ENCODE assay signal across 8 cellular contexts in the genomic region with DNA sequence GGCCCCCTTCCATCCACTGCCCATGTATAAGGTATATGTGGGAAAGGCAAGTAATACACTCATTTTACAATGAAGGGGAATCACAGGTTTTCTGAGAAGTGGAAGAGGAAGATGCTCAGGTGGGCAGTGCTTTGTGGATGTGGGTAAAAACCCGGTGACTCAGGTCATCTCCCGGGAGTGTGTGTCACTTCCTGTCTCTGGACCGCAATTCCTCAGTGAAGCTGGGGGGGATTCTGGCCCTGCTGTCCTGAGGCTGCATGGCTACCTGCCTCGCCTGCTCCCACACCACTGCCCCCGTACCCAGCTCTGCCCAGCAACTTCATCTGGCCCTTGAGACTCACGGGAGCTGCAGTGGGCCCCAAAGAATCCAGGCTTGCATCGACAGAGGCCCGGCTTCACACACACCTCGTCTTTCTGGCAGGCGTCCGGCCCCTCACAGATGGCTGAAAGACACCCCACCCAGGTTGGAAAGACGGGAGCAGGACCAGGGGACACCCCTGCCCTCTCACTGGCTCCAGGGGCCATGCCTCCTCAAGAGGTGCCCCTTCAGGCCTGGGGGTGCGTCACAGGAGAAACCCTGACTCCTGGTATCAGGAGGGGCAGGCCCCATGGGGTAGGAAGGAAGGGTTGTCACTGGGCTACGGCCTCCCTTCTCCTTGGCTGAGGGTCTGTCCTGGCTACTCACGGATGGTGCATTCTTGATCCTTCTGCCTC. TPM values are rescaled to one million over a fixed set of nuclear protein-coding genes. Genes with fewer than 3 reads are reported as not detected.
A peak's percentile ranks its signal among the peaks of the same experiment; 100 is the strongest.
DNase-seq lines count a peak whose midpoint lies in the region; ATAC-seq, FAIRE-seq and TF ChIP-seq lines count a peak whose summit lies in the region.

No MANE protein-coding gene starts in this region.

- H3K27ac Mint-ChIP-seq in Calu3 (ENCODE audit: unreplicated experiment) (no peak overlapping the region), IgD-negative memory B cell (peak overlapping the region; percentile 78 to 98 (median 82))

- H3K4me3 ChIP-seq in K562 = no peak overlapping the region
- H3K4me3 ChIP-seq in muscle layer of duodenum (ENCODE audit: low read depth in 1 of 2, low read length in 2 of 2) = peak overlapping the region; percentile 33 to 55

- 47% methylated on average over 6 of the region's 15 CpGs for WGBS in K562 (ENCODE audit: insufficient coverage, low coverage, missing lambda C conversion rate)

- H3K4me3 Mint-ChIP-seq in Calu3 (ENCODE audit: low read depth, unreplicated experiment) (peak overlapping the region; percentile 64), IgD-negative memory B cell (peak overlapping the region; percentile 75 to 96 (median 88))

- no peak overlapping the region for H2AFZ ChIP-seq in K562 (ENCODE audit: low read depth, low read length)

- no peaks in the 10 kb centered on the region for H3K9me3 ChIP-seq in K562 (replicated peaks; ENCODE audit: control insufficient read depth, insufficient read depth, low read depth, low read length)
- no peaks in the 10 kb centered on the region for H3K9me3 ChIP-seq in muscle layer of duodenum (ENCODE audit: control insufficient read depth in 1 of 2, low read length in 2 of 2)

- H3K36me3 Mint-ChIP-seq in Calu3 (ENCODE audit: insufficient read depth, unreplicated experiment) = peaks cover 6% of the 10 kb centered on the region
- H3K36me3 Mint-ChIP-seq in IgD-negative memory B cell = no peaks in the 10 kb centered on the region

- no peaks in the 10 kb centered on the region for H3K27me3 ChIP-seq in K562 (ENCODE audit: control insufficient read depth in 2 of 2, insufficient read depth in 2 of 2, low read length in 2 of 2)
- no peaks in the 10 kb centered on the region for H3K27me3 ChIP-seq in muscle layer of duodenum (ENCODE audit: low read depth, low read length)

- DNase-seq in Calu3 (no peak), K562 (ENCODE audit: extremely low read depth in 1 of 4, low spot score in 3 of 4) (no peak), GOT3 (lab: John Stamatoyannopoulos, UW) (no peak), NOMO-1 (lab: John Stamatoyannopoulos, UW; ENCODE audit: unreplicated experiment in 2 of 2) (no peak)
- no peak for DNase-seq in activated CD4-positive, CD25-positive, alpha-beta regulatory T cell treated with anti-CD3 and anti-CD28 coated beads, Interleukin-2, amount 50 U/mL, for 72 hours
- no peak for DNase-seq in effector CD4-positive, alpha-beta T cell

- peaks cover 12% of the 10 kb centered on the region; the same call in 2 of the 3 replicates for H3K79me2 ChIP-seq in K562 (ENCODE audit: control insufficient read depth, insufficient read depth, low read length)

- TF ChIP-seq EP300 in K562 (IDR thresholded peaks at IDR 0.05; ENCODE audit: low read length) = no peak

- H3K9me1 ChIP-seq in K562 (ENCODE audit: control insufficient read depth, insufficient read depth, low read length) = no peaks in the 10 kb centered on the region

- CTCF ChIA-PET in Calu3 (lab: Charles Lee) (no interaction called here), K562 (lab: Yijun Ruan, JAX; ENCODE audit: low intra/inter-chr PET ratio) (no interaction called here)

- H3K36me3 ChIP-seq in K562 (ENCODE audit: control insufficient read depth, insufficient read depth, low read length) (peaks cover 21% of the 10 kb centered on the region; the same call in 1 of the 3 replicates), muscle layer of duodenum (ENCODE audit: control insufficient read depth in 1 of 2, insufficient read depth in 2 of 2, low read length in 2 of 2) (no peaks in the 10 kb centered on the region)

- H3K4me1 Mint-ChIP-seq in Calu3 (ENCODE audit: low read depth, unreplicated experiment) (no peaks in the 10 kb centered on the region), IgD-negative memory B cell (peaks cover 7 to 12% (median 10%) of the 10 kb centered on the region in 3 donors)

- intact Hi-C loops in Calu3 (cut with micrococcal nuclease; ENCODE audit: unreplicated experiment) = no loop called here
- intact Hi-C loops in K562 (cut with micrococcal nuclease) = no loop called here

- H3K4me1 ChIP-seq in K562 (replicated peaks in 1 of 2; ENCODE audit: control insufficient read depth in 2 of 2, insufficient read depth in 2 of 2, low read length in 2 of 2) (peaks cover 4 to 60% of the 10 kb centered on the region in 2 experiments; a peak in 3 of 5 replicates), muscle layer of duodenum (ENCODE audit: control insufficient read depth in 1 of 2, insufficient read depth in 2 of 2, low read length in 2 of 2) (peaks cover 7 to 41% of the 10 kb centered on the region in 2 donors)

- no peak for ATAC-seq in K562

- H3K9ac ChIP-seq in K562 (ENCODE audit: insufficient read depth in 1 of 2, low read depth in 2 of 2, low read length in 2 of 2) = peak overlapping the region in 1 of 2 experiments; percentile 68; a peak in 2 of 4 replicates

- H3K27ac ChIP-seq in K562 (ENCODE audit: extremely low read depth, low read depth, low read length) (no peak overlapping the region; the same call in 2 of the 3 replicates), muscle layer of duodenum (ENCODE audit: low read length) (peak overlapping the region; percentile 51)

- H3K27me3 Mint-ChIP-seq in Calu3 (ENCODE audit: unreplicated experiment) (no peaks in the 10 kb centered on the region), IgD-negative memory B cell (no peaks in the 10 kb centered on the region)

- BruUV-seq in Calu3 (replicated peaks; lab: Mats Ljungman, UMichigan) (no TSS peak), K562 (replicated peaks; lab: Mats Ljungman, UMichigan) (no TSS peak)

- no peak for FAIRE-seq in K562 (lab: Jason Lieb, UNC)

- H4K20me1 ChIP-seq in K562 (replicated peaks; ENCODE audit: control insufficient read depth, insufficient read depth, low read length) = 0 out of 2 replicates have a peak, but pooled peaks cover 2% of the 10 kb centered on the region

- no peaks in the 10 kb centered on the region for H3K9me3 Mint-ChIP-seq in Calu3 (ENCODE audit: low read depth, unreplicated experiment)
- H3K9me3 Mint-ChIP-seq in IgD-negative memory B cell = no peaks in the 10 kb centered on the region

- H3K4me2 ChIP-seq in K562 (ENCODE audit: insufficient read depth, low read length) = no peak overlapping the region

- no peak for TF ChIP-seq POLR2A in K562 (conservative IDR thresholded peaks at IDR 0.05)

- in situ Hi-C loops in K562 (cut with MboI) = no loop called here

- TF ChIP-seq CTCF in Calu3 (IDR thresholded peaks at IDR 0.05; ENCODE audit: unreplicated experiment) (no peak), K562 (IDR thresholded peaks at IDR 0.05 in 2 of 3, conservative IDR thresholded peaks at IDR 0.05 in 1 of 3; ENCODE audit: insufficient read depth in 2 of 3, low read depth in 1 of 3, low read length in 3 of 3) (no peak)

- TF ChIP-seq RAD21 in K562 (CRISPR knock-in tag; conservative IDR thresholded peaks at IDR 0.05 in 1 of 2, IDR thresholded peaks at IDR 0.05 in 1 of 2) = no peak

- POLR2A ChIA-PET in K562 (lab: Yijun Ruan, JAX) = interaction anchor here (0.6 kb wide), 1 partner anchor 279 kb away, joined by 3 read pairs; no protein-coding TSS in a partner anchor

RNA-seq across cellular contexts. Expression of gene SCARF1, which starts 0.9 kb away (rescaled TPM):
- total RNA-seq in Calu3 (2022) = 0.14 and 0.37 TPM in 2 replicates
- 0.19 TPM for polyA plus RNA-seq in IgD-negative memory B cell
- 3.7 and 12.1 TPM in 2 replicates for total RNA-seq in K562 (2011; cell fraction: chromatin; rRNA removed; ENCODE audit: low replicate concordance)
- 6.1 and 10.0 TPM in 2 replicates for total RNA-seq in K562 (2011; cell fraction: nucleolus; rRNA removed)
- 5.3 and 5.6 TPM in 2 replicates for total RNA-seq in K562 (2011; cell fraction: nucleoplasm; rRNA removed)
- total RNA-seq in K562 (2014; rRNA removed) = 0.57 and 0.95 TPM in 2 replicates
- 0.19 and 0.36 TPM in 2 replicates for total RNA-seq in K562 (2014; rRNA removed; fragmentation: Illumina TruSeq; extraction: Trizol)
- 0.75 and 0.94 TPM in 2 replicates for total RNA-seq in K562 (2015; rRNA removed; fragmentation: Illumina TruSeq; extraction: Trizol)
- total RNA-seq in K562 (2021) = 1.0 and 1.5 TPM in 2 replicates
- 0.63 and 1.0 TPM in 2 replicates for polyA plus RNA-seq in K562 (2011; rRNA removed)
- polyA plus RNA-seq in K562 (2011; cell fraction: cytosol; rRNA removed) = 0.62 and 1.4 TPM in 2 replicates
- 5.9 and 9.9 TPM in 2 replicates for polyA plus RNA-seq in K562 (2011; cell fraction: nucleus; rRNA removed)
- polyA plus RNA-seq in K562 (2012) = 1.3 and 6.9 TPM in 2 replicates
- 0.16 and 0.44 TPM in 2 replicates for polyA plus RNA-seq in K562 (2014; fragmentation: Illumina TruSeq; extraction: Trizol)
- polyA plus RNA-seq in K562 (2014; fragmentation: Nextera tagmentation; extraction: Ambion mirVana) = under 1 TPM; 0.04 to 0.08 TPM
- 0.80 and 2.1 TPM in 2 replicates for polyA plus RNA-seq in K562 (2014; rRNA removed)
- 0.09 and 0.25 TPM in 2 replicates for polyA minus RNA-seq in K562 (2011; rRNA and poly(A)+ RNA removed)
- 0.67 and 1.0 TPM in 2 replicates for polyA minus RNA-seq in K562 (2011; cell fraction: cytosol; rRNA and poly(A)+ RNA removed)
- 1.6 and 1.9 TPM in 2 replicates for polyA minus RNA-seq in K562 (2011; cell fraction: nucleus; rRNA and poly(A)+ RNA removed)

RNA-seq across cellular contexts. Expression of gene RILP, which starts 5.0 kb away (rescaled TPM):
- total RNA-seq in Calu3 (2022) (1.8 and 3.2 TPM in 2 replicates), K562 (2014; rRNA removed) (54.9 and 66.3 TPM in 2 replicates), K562 (2014; rRNA removed; fragmentation: Illumina TruSeq; extraction: Trizol) (14.1 and 15.3 TPM in 2 replicates), K562 (2015; rRNA removed; fragmentation: Illumina TruSeq; extraction: Trizol) (27.8 and 27.9 TPM in 2 replicates), K562 (2021) (41.3 and 45.4 TPM in 2 replicates)
- polyA plus RNA-seq in IgD-negative memory B cell (2.6 TPM), K562 (2011; rRNA removed) (22.8 and 23.0 TPM in 2 replicates), K562 (2014; fragmentation: Illumina TruSeq; extraction: Trizol) (29.9 and 40.4 TPM in 2 replicates), K562 (2014; fragmentation: Nextera tagmentation; extraction: Ambion mirVana) (1 to 10 TPM in 1 of 2 experiments, under 1 TPM in 1; 0.75 to 2.2 TPM), K562 (2014; rRNA removed) (43.4 and 46.6 TPM in 2 replicates)
- total RNA-seq in K562 (2011; cell fraction: chromatin; rRNA removed; ENCODE audit: low replicate concordance) = 15.7 and 47.1 TPM in 2 replicates
- total RNA-seq in K562 (2011; cell fraction: nucleolus; rRNA removed) = 41.4 and 44.9 TPM in 2 replicates
- 19.0 and 24.0 TPM in 2 replicates for total RNA-seq in K562 (2011; cell fraction: nucleoplasm; rRNA removed)
- 18.3 and 40.5 TPM in 2 replicates for polyA plus RNA-seq in K562 (2011; cell fraction: cytosol; rRNA removed)
- 40.5 and 69.5 TPM in 2 replicates for polyA plus RNA-seq in K562 (2011; cell fraction: nucleus; rRNA removed)
- 30.0 and 68.3 TPM in 2 replicates for polyA plus RNA-seq in K562 (2012)
- 6.7 and 9.9 TPM in 2 replicates for polyA minus RNA-seq in K562 (2011; rRNA and poly(A)+ RNA removed)
- polyA minus RNA-seq in K562 (2011; cell fraction: cytosol; rRNA and poly(A)+ RNA removed) = 13.5 and 15.9 TPM in 2 replicates
- 11.6 and 14.0 TPM in 2 replicates for polyA minus RNA-seq in K562 (2011; cell fraction: nucleus; rRNA and poly(A)+ RNA removed)

RNA-seq across cellular contexts. Expression of gene SLC43A2, which starts 16.0 kb away (rescaled TPM):
- total RNA-seq in Calu3 (2022) (3.3 TPM in 2 replicates), K562 (2014; rRNA removed) (6.2 and 6.6 TPM in 2 replicates), K562 (2014; rRNA removed; fragmentation: Illumina TruSeq; extraction: Trizol) (2.9 and 3.4 TPM in 2 replicates), K562 (2015; rRNA removed; fragmentation: Illumina TruSeq; extraction: Trizol) (2.5 TPM in 2 replicates), K562 (2021) (9.4 and 10.2 TPM in 2 replicates)
- polyA plus RNA-seq in IgD-negative memory B cell (27.3 TPM), K562 (2011; rRNA removed) (4.2 and 9.0 TPM in 2 replicates), K562 (2014; fragmentation: Illumina TruSeq; extraction: Trizol) (3.6 and 6.5 TPM in 2 replicates), K562 (2014; fragmentation: Nextera tagmentation; extraction: Ambion mirVana) (under 1 TPM; 0.03 to 0.04 TPM), K562 (2014; rRNA removed) (5.8 and 6.4 TPM in 2 replicates)
- total RNA-seq in K562 (2011; cell fraction: chromatin; rRNA removed; ENCODE audit: low replicate concordance) = 20.6 and 51.1 TPM in 2 replicates
- 34.0 and 41.2 TPM in 2 replicates for total RNA-seq in K562 (2011; cell fraction: nucleolus; rRNA removed)
- 21.8 and 28.6 TPM in 2 replicates for total RNA-seq in K562 (2011; cell fraction: nucleoplasm; rRNA removed)
- polyA plus RNA-seq in K562 (2011; cell fraction: cytosol; rRNA removed) = 5.7 and 11.9 TPM in 2 replicates
- 5.7 and 7.6 TPM in 2 replicates for polyA plus RNA-seq in K562 (2011; cell fraction: nucleus; rRNA removed)
- polyA plus RNA-seq in K562 (2012) = 5.3 and 6.5 TPM in 2 replicates
- 5.2 and 7.1 TPM in 2 replicates for polyA minus RNA-seq in K562 (2011; rRNA and poly(A)+ RNA removed)
- 5.4 and 11.7 TPM in 2 replicates for polyA minus RNA-seq in K562 (2011; cell fraction: cytosol; rRNA and poly(A)+ RNA removed)
- polyA minus RNA-seq in K562 (2011; cell fraction: nucleus; rRNA and poly(A)+ RNA removed) = 7.9 TPM in 2 replicates

RNA-seq across cellular contexts. Expression of gene PRPF8, which starts 40.0 kb away (rescaled TPM):
- total RNA-seq in Calu3 (2022) = 182 and 206 TPM in 2 replicates
- 156 TPM for polyA plus RNA-seq in IgD-negative memory B cell
- total RNA-seq in K562 (2011; cell fraction: chromatin; rRNA removed; ENCODE audit: low replicate concordance) = 654 and 969 TPM in 2 replicates
- 322 and 340 TPM in 2 replicates for total RNA-seq in K562 (2011; cell fraction: nucleolus; rRNA removed)
- total RNA-seq in K562 (2011; cell fraction: nucleoplasm; rRNA removed) = 351 and 363 TPM in 2 replicates
- total RNA-seq in K562 (2014; rRNA removed) = 85.9 and 111 TPM in 2 replicates
- total RNA-seq in K562 (2014; rRNA removed; fragmentation: Illumina TruSeq; extraction: Trizol) = 64.3 and 72.1 TPM in 2 replicates
- total RNA-seq in K562 (2015; rRNA removed; fragmentation: Illumina TruSeq; extraction: Trizol) = 64.6 and 74.2 TPM in 2 replicates
- total RNA-seq in K562 (2021) = 278 and 294 TPM in 2 replicates
- polyA plus RNA-seq in K562 (2011; rRNA removed) = 64.3 and 160 TPM in 2 replicates
- polyA plus RNA-seq in K562 (2011; cell fraction: cytosol; rRNA removed) = 111 and 123 TPM in 2 replicates
- 279 and 287 TPM in 2 replicates for polyA plus RNA-seq in K562 (2011; cell fraction: nucleus; rRNA removed)
- polyA plus RNA-seq in K562 (2012) = 137 and 179 TPM in 2 replicates
- 208 and 224 TPM in 2 replicates for polyA plus RNA-seq in K562 (2014; fragmentation: Illumina TruSeq; extraction: Trizol)
- 100 to 1,000 TPM; 128 to 174 TPM for polyA plus RNA-seq in K562 (2014; fragmentation: Nextera tagmentation; extraction: Ambion mirVana)
- polyA plus RNA-seq in K562 (2014; rRNA removed) = 77.2 and 85.9 TPM in 2 replicates
- 219 and 329 TPM in 2 replicates for polyA minus RNA-seq in K562 (2011; rRNA and poly(A)+ RNA removed)
- 406 and 503 TPM in 2 replicates for polyA minus RNA-seq in K562 (2011; cell fraction: cytosol; rRNA and poly(A)+ RNA removed)
- 87.5 and 163 TPM in 2 replicates for polyA minus RNA-seq in K562 (2011; cell fraction: nucleus; rRNA and poly(A)+ RNA removed)
